In genomic region chr9:120646943-120647342, GRCh38 we compare ENCODE assay signal across 1 cellular context.
TF ChIP-seq lines count a peak whose summit lies in the region.

No MANE protein-coding gene starts in this region.

TF ChIP-seq in A549, 52 proteins besides CTCF, POLR2A, EP300 and RAD21 (continued from another document):
- TF ChIP-seq REST (IDR thresholded peaks at IDR 0.05) (no peak), HMGXB4 (CRISPR knock-in tag; IDR thresholded peaks at IDR 0.05; ENCODE audit: borderline replicate concordance) (no peak), PBX3 (IDR thresholded peaks at IDR 0.05) (no peak), HEYL (CRISPR knock-in tag; IDR thresholded peaks at IDR 0.05) (no peak), USF2 (IDR thresholded peaks at IDR 0.05) (no peak), KDM1A (IDR thresholded peaks at IDR 0.05; ENCODE audit: low read depth) (no peak)
